Comparison of ENCODE assay signal across 30 cellular contexts in genomic region chr3:17359911-17360310, GRCh38.
"Had no signal": no experiment of that assay in that cellular context is flagged by ENCODE, and none has a peak within 500 bp of the region (broad histone marks: within the 10 kb centered on the region; RNA-seq: fewer than 3 reads in every experiment).

No MANE protein-coding gene starts in this region.

- H3K27me3 ChIP-seq: ascending aorta, brain microvascular endothelial cell, dorsolateral prefrontal cortex, gastroesophageal sphincter, heart right ventricle, hepatocyte had no signal

- H3K4me1 ChIP-seq: gastroesophageal sphincter had no signal

- H3K9me3 Mint-ChIP-seq: activated CD4-positive, alpha-beta memory T cell treated with anti-CD3 and anti-CD28 coated beads, Interleukin-2, amount 10 ng/mL, durations not matched to agents 7 days and 5 days; activated CD4-positive, alpha-beta T cell treated with anti-CD3 and anti-CD28 coated beads, Interleukin-2, amount 10 ng/mL, durations not matched to agents 7 days and 5 days; activated naive CD4-positive, alpha-beta T cell treated with anti-CD3 and anti-CD28 coated beads for 36 hours; activated naive CD4-positive, alpha-beta T cell treated with anti-CD3 and anti-CD28 coated beads, Interleukin-2, amount 50 U/mL, for 24 hours; activated naive CD8-positive, alpha-beta T cell treated with anti-CD3 and anti-CD28 coated beads for 36 hours; activated naive CD8-positive, alpha-beta T cell treated with anti-CD3 and anti-CD28 coated beads, Interleukin-2, amount 50 U/mL, for 24 hours; activated T-cell treated with anti-CD3 and anti-CD28 coated beads, Interleukin-2, amount 50 U/mL, for 24 hours; activated T-helper 17 cell treated with anti-CD3 and anti-CD28 coated beads, Interleukin-2, amount 50 U/mL, for 72 hours; central memory CD8-positive, alpha-beta T cell; dendritic cell treated with granulocyte-macrophage colony-stimulating factor and Interleukin-4, amounts not matched to agents 40 ng/mL and 50 ng/mL, for 4 days; endodermal cell; WTC11 had no signal

- H3K9me3 ChIP-seq: ascending aorta, gastroesophageal sphincter, heart right ventricle had no signal

- H3K4me2 ChIP-seq: hepatocyte had no signal

- DNase-seq: activated CD4-positive, alpha-beta memory T cell treated with anti-CD3 and anti-CD28 coated beads, Interleukin-2, amount 10 ng/mL, durations not matched to agents 7 days and 5 days; activated CD4-positive, alpha-beta T cell treated with anti-CD3 and anti-CD28 coated beads for 1 hour; activated CD4-positive, alpha-beta T cell treated with anti-CD3 and anti-CD28 coated beads for 4 hours; activated CD4-positive, alpha-beta T cell treated with anti-CD3 and anti-CD28 coated beads, Interleukin-2, amount 10 ng/mL, durations not matched to agents 7 days and 5 days; activated CD4-positive, alpha-beta T cell treated with anti-CD3 and anti-CD28 coated beads, Interleukin-2, amount 50 U/mL, for 4 hours; activated CD8-positive, alpha-beta memory T cell treated with anti-CD3 and anti-CD28 coated beads, Interleukin-2, amount 50 U/mL, for 48 hours; activated effector memory CD4-positive, alpha-beta T cell treated with Interleukin-2 at 50 U/mL for 16 hours; activated naive CD4-positive, alpha-beta T cell treated with anti-CD3 and anti-CD28 coated beads for 36 hours; activated naive CD8-positive, alpha-beta T cell treated with anti-CD3 and anti-CD28 coated beads for 36 hours; activated naive CD8-positive, alpha-beta T cell treated with anti-CD3 and anti-CD28 coated beads, Interleukin-2, amount 50 U/mL, for 24 hours; activated T-cell treated with anti-CD3 and anti-CD28 coated beads for 4 hours; activated T-cell treated with anti-CD3 and anti-CD28 coated beads, Interleukin-2, amount 50 U/mL, for 24 hours; brain microvascular endothelial cell; dorsolateral prefrontal cortex; effector memory CD4-positive, alpha-beta T cell; endodermal cell; foreskin melanocyte; heart right ventricle; T-helper 2 cell had no signal

- ATAC-seq: activated naive CD8-positive, alpha-beta T cell treated with anti-CD3 and anti-CD28 coated beads, Interleukin-2, amount 50 U/mL, for 24 hours; activated T-helper 17 cell treated with anti-CD3 and anti-CD28 coated beads, Interleukin-2, amount 50 U/mL, for 72 hours; esophagus mucosa; gastroesophageal sphincter; heart right ventricle; WTC11 had no signal

- H3K79me2 ChIP-seq: hepatocyte had no signal

- H3K4me3 ChIP-seq: ascending aorta, coronary artery, dorsolateral prefrontal cortex, gastroesophageal sphincter, heart right ventricle, hepatocyte had no signal

- H3K36me3 ChIP-seq: ascending aorta, brain microvascular endothelial cell, gastroesophageal sphincter, heart right ventricle had no signal

- H2AFZ ChIP-seq: hepatocyte had no signal

- H3K4me3 Mint-ChIP-seq: activated CD4-positive, alpha-beta memory T cell treated with anti-CD3 and anti-CD28 coated beads, Interleukin-2, amount 10 ng/mL, durations not matched to agents 7 days and 5 days; activated CD4-positive, alpha-beta T cell treated with anti-CD3 and anti-CD28 coated beads, Interleukin-2, amount 10 ng/mL, durations not matched to agents 7 days and 5 days; activated naive CD4-positive, alpha-beta T cell treated with anti-CD3 and anti-CD28 coated beads for 36 hours; activated naive CD4-positive, alpha-beta T cell treated with anti-CD3 and anti-CD28 coated beads, Interleukin-2, amount 50 U/mL, for 24 hours; activated naive CD8-positive, alpha-beta T cell treated with anti-CD3 and anti-CD28 coated beads for 36 hours; activated naive CD8-positive, alpha-beta T cell treated with anti-CD3 and anti-CD28 coated beads, Interleukin-2, amount 50 U/mL, for 24 hours; activated T-cell treated with anti-CD3 and anti-CD28 coated beads, Interleukin-2, amount 50 U/mL, for 24 hours; activated T-helper 17 cell treated with anti-CD3 and anti-CD28 coated beads, Interleukin-2, amount 50 U/mL, for 72 hours; central memory CD8-positive, alpha-beta T cell; dendritic cell treated with granulocyte-macrophage colony-stimulating factor and Interleukin-4, amounts not matched to agents 40 ng/mL and 50 ng/mL, for 4 days; endodermal cell; WTC11 had no signal

- H3K27me3 Mint-ChIP-seq: activated CD4-positive, alpha-beta memory T cell treated with anti-CD3 and anti-CD28 coated beads, Interleukin-2, amount 10 ng/mL, durations not matched to agents 7 days and 5 days; activated CD4-positive, alpha-beta T cell treated with anti-CD3 and anti-CD28 coated beads, Interleukin-2, amount 10 ng/mL, durations not matched to agents 7 days and 5 days; activated naive CD4-positive, alpha-beta T cell treated with anti-CD3 and anti-CD28 coated beads, Interleukin-2, amount 50 U/mL, for 24 hours; activated naive CD8-positive, alpha-beta T cell treated with anti-CD3 and anti-CD28 coated beads for 36 hours; activated naive CD8-positive, alpha-beta T cell treated with anti-CD3 and anti-CD28 coated beads, Interleukin-2, amount 50 U/mL, for 24 hours; activated T-cell treated with anti-CD3 and anti-CD28 coated beads, Interleukin-2, amount 50 U/mL, for 24 hours; activated T-helper 17 cell treated with anti-CD3 and anti-CD28 coated beads, Interleukin-2, amount 50 U/mL, for 72 hours; central memory CD8-positive, alpha-beta T cell; dendritic cell treated with granulocyte-macrophage colony-stimulating factor and Interleukin-4, amounts not matched to agents 40 ng/mL and 50 ng/mL, for 4 days had no signal

- H3K27ac ChIP-seq: ascending aorta, brain microvascular endothelial cell, coronary artery, dorsolateral prefrontal cortex, gastroesophageal sphincter, heart right ventricle, hepatocyte had no signal

- H3K36me3 Mint-ChIP-seq: WTC11 had no signal

- FAIRE-seq: bronchial epithelial cell had no signal

- H3K4me1 Mint-ChIP-seq: activated CD4-positive, alpha-beta memory T cell treated with anti-CD3 and anti-CD28 coated beads, Interleukin-2, amount 10 ng/mL, durations not matched to agents 7 days and 5 days; activated CD4-positive, alpha-beta T cell treated with anti-CD3 and anti-CD28 coated beads, Interleukin-2, amount 10 ng/mL, durations not matched to agents 7 days and 5 days; activated naive CD4-positive, alpha-beta T cell treated with anti-CD3 and anti-CD28 coated beads, Interleukin-2, amount 50 U/mL, for 24 hours; activated naive CD8-positive, alpha-beta T cell treated with anti-CD3 and anti-CD28 coated beads for 36 hours; activated naive CD8-positive, alpha-beta T cell treated with anti-CD3 and anti-CD28 coated beads, Interleukin-2, amount 50 U/mL, for 24 hours; activated T-helper 17 cell treated with anti-CD3 and anti-CD28 coated beads, Interleukin-2, amount 50 U/mL, for 72 hours; central memory CD8-positive, alpha-beta T cell had no signal

- H3K27ac Mint-ChIP-seq: activated CD4-positive, alpha-beta memory T cell treated with anti-CD3 and anti-CD28 coated beads, Interleukin-2, amount 10 ng/mL, durations not matched to agents 7 days and 5 days; activated CD4-positive, alpha-beta T cell treated with anti-CD3 and anti-CD28 coated beads, Interleukin-2, amount 10 ng/mL, durations not matched to agents 7 days and 5 days; activated naive CD4-positive, alpha-beta T cell treated with anti-CD3 and anti-CD28 coated beads for 36 hours; activated naive CD4-positive, alpha-beta T cell treated with anti-CD3 and anti-CD28 coated beads, Interleukin-2, amount 50 U/mL, for 24 hours; activated naive CD8-positive, alpha-beta T cell treated with anti-CD3 and anti-CD28 coated beads for 36 hours; activated naive CD8-positive, alpha-beta T cell treated with anti-CD3 and anti-CD28 coated beads, Interleukin-2, amount 50 U/mL, for 24 hours; activated T-cell treated with anti-CD3 and anti-CD28 coated beads, Interleukin-2, amount 50 U/mL, for 24 hours; activated T-helper 17 cell treated with anti-CD3 and anti-CD28 coated beads, Interleukin-2, amount 50 U/mL, for 72 hours; dendritic cell treated with granulocyte-macrophage colony-stimulating factor and Interleukin-4, amounts not matched to agents 40 ng/mL and 50 ng/mL, for 4 days; endodermal cell; WTC11 had no signal
